8 cellular contexts compared by ENCODE assay signal in the genomic region with DNA sequence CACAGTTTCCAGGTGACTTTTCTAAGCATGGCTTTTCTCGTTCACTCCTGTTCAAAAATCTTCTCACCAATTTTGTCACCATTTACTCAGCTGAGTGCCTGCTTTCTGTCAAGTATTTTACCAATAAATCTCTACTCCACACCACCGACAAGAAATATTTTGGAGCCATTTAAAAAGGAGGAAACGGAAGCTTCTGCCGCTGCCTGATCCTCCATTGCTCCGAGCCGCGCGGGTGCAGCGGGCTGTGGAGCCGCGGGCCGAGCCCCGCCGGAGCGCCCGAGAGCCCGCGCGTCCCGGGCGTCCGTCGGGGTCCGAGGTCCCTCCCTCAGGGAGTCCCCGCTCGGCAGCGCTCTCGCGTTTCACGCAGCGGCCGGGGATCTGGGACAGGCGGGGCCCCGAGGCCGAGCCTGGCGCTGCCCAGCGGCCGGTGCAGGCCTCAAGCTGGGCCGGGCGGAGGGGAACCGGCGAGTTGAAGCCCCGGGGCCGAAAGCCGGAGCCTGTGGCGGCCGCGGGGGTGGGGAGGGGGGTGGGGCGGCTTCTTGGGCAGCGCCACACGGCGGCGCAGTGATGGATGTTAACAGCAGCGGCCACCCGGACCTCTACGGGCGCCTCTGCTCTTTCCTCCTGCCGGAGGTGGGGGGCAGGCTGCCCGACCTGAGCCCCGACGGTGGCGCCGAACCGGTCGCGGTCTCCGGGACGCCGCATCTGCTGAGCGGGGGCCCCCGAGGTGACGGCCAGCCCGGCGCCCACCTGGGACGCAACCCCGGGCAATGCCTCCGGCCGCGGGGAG. TPM values are rescaled to one million over a fixed set of nuclear protein-coding genes. Genes with fewer than 3 reads are reported as not detected.
DNase-seq lines count a peak whose midpoint lies in the region; ATAC-seq lines count a peak whose summit lies in the region.

No MANE protein-coding gene starts in this region.

- H3K36me3 ChIP-seq in ES-I3 (ENCODE audit: insufficient read depth, low read length) (no peaks in the 10 kb centered on the region), SJCRH30 (no peaks in the 10 kb centered on the region), adipocyte (ENCODE audit: control insufficient read depth, insufficient read depth, low read length, severe bottlenecking) (no peaks in the 10 kb centered on the region)

- H3K4me3 ChIP-seq in SJCRH30 (peak overlapping the region; percentile 95), adipocyte (ENCODE audit: low read length) (peak overlapping the region; percentile 80)

- intact Hi-C loops in Right ventricle myocardium inferior (cut with DNase I), result loop anchor here (5.0 kb wide), 2 partner anchors 96 to 196 kb away; a partner anchor contains a TSS

- peak overlapping the region; percentile 65 for H3K27ac ChIP-seq in SJCRH30

- H3K27me3 ChIP-seq in SJCRH30 (no peaks in the 10 kb centered on the region), adipocyte (replicated peaks; ENCODE audit: control insufficient read depth, insufficient read depth, low read length) (no peaks in the 10 kb centered on the region)

- ATAC-seq in HG03135 (IDR thresholded peaks at IDR 0.05; ENCODE audit: unreplicated experiment), result peak; percentile 26
- ATAC-seq in Right ventricle myocardium inferior, result peak; percentile 45
- no peak for ATAC-seq in HG03439 (IDR thresholded peaks at IDR 0.05; ENCODE audit: unreplicated experiment)
- ATAC-seq in HG02798 (IDR thresholded peaks at IDR 0.05; ENCODE audit: poor library complexity, unreplicated experiment), result no peak

- H3K9ac ChIP-seq in ES-I3 (ENCODE audit: low read depth, low read length), result peak overlapping the region; percentile 73
- peak overlapping the region; percentile 92 for H3K9ac ChIP-seq in adipocyte (ENCODE audit: low read length)

- H3K4me1 ChIP-seq in ES-I3 (ENCODE audit: insufficient read depth, low read length) (peaks cover 5% of the 10 kb centered on the region), SJCRH30 (peaks cover 4% of the 10 kb centered on the region; the same call in 1 of the 2 replicates), adipocyte (ENCODE audit: control insufficient read depth, insufficient read depth, low read length) (peaks cover 51% of the 10 kb centered on the region)

- DNase-seq in SJCRH30 (peak; percentile 57 to 73), adipocyte (ENCODE audit: low read depth) (peak; percentile 80), Right ventricle myocardium inferior (ENCODE audit: missing footprints) (peak; percentile 88), occipital lobe (lab: John Stamatoyannopoulos, UW) (peak; percentile 15)

- H3K9me3 ChIP-seq in ES-I3 (ENCODE audit: control insufficient read depth, insufficient read depth, low read length) (no peaks in the 10 kb centered on the region), SJCRH30 (replicated peaks) (no peaks in the 10 kb centered on the region), adipocyte (ENCODE audit: control insufficient read depth, low read length) (no peaks in the 10 kb centered on the region)

RNA-seq across cellular contexts. Expression of a gene that starts 1.1 kb away (rescaled TPM):
- total RNA-seq in SJCRH30 (2014; rRNA removed; shearing (Covaris generic)), result 9.0 and 9.1 TPM in 2 replicates
- 63.5 TPM for total RNA-seq in Right ventricle myocardium inferior
- 2.2 TPM for total RNA-seq in occipital lobe

RNA-seq across cellular contexts. Expression of a gene that starts 43.1 kb away (rescaled TPM):
- 8.4 and 9.1 TPM in 2 replicates for total RNA-seq in SJCRH30 (2014; rRNA removed; shearing (Covaris generic))
- total RNA-seq in Right ventricle myocardium inferior (2.4 TPM), occipital lobe (52.7 TPM)

RNA-seq across cellular contexts. Expression of a gene that starts 49.2 kb away (rescaled TPM):
- not detected in 2 replicates for total RNA-seq in SJCRH30 (2014; rRNA removed; shearing (Covaris generic))
- total RNA-seq in Right ventricle myocardium inferior (not detected), occipital lobe (not detected)

Comparison
In these comparisons a context has a peak if more than half of its experiments do, and no peak if none do; other contexts are left out.
1. ATAC-seq: peak in HG03135 (single experiment) and Right ventricle myocardium inferior (single experiment); none in HG03439 (single experiment) and HG02798 (single experiment).
2. DNase-seq: peak in every context shown above with its lines; median percentile 88 in Right ventricle myocardium inferior; 80 in adipocyte; 65 in SJCRH30; 15 in occipital lobe.